1 cellular context compared by ENCODE assay signal in the genomic region with DNA sequence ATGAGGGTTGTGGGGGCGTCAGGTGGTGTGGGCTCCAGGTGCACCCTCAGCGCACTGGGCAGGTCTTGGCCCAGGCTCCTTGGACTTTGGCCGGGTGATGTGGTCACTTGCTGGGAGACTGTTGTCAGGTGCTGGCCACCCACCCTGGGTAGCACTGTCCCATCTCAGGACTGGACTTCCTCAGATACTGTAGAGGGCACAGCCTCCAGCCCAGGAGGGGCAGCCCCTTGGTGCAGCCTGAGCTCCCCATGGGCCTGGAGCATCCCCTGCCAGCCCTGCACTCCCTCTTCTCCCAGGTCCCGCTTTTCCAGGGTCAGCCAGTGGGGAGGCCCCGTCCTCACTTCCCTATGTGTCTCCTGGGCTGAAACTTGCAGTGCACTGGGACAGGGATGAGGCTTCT.
DNase-seq lines count a peak whose midpoint lies in the region; TF ChIP-seq lines count a peak whose summit lies in the region.
"Not testable (repeated sequence)": the region's sequence is repeated elsewhere in the genome, so short reads cannot be mapped to it uniquely, and the experiment has no call there.

No MANE protein-coding gene starts in this region.

- not testable (repeated sequence) for H3K27ac ChIP-seq in spleen

- H3K4me3 ChIP-seq in spleen = not testable (repeated sequence)

- not testable (repeated sequence) for TF ChIP-seq POLR2A in spleen (IDR thresholded peaks at IDR 0.05)

- H3K27me3 ChIP-seq in spleen (replicated peaks in 1 of 7) = not testable (repeated sequence)

- not testable (repeated sequence) for H3K36me3 ChIP-seq in spleen

- H3K4me1 ChIP-seq in spleen = not testable (repeated sequence)

- 38 to 65% (median 57%) methylated on average over 2 to 4 of the region's 5 CpGs for WGBS in spleen, 5 donors

- peaks cover 0 to 54% (median 42%) of the 10 kb centered on the region in 8 donors for H3K9me3 ChIP-seq in spleen

- intact Hi-C loops in spleen (cut with DNase I; ENCODE audit: low total_unique reads) = not testable (repeated sequence)

- TF ChIP-seq CTCF in spleen (IDR thresholded peaks at IDR 0.05 in 8 of 11, conservative IDR thresholded peaks at IDR 0.05 in 3 of 11) = not testable (repeated sequence)

- DNase-seq in spleen = peak; percentile 70
